In the genomic region with DNA sequence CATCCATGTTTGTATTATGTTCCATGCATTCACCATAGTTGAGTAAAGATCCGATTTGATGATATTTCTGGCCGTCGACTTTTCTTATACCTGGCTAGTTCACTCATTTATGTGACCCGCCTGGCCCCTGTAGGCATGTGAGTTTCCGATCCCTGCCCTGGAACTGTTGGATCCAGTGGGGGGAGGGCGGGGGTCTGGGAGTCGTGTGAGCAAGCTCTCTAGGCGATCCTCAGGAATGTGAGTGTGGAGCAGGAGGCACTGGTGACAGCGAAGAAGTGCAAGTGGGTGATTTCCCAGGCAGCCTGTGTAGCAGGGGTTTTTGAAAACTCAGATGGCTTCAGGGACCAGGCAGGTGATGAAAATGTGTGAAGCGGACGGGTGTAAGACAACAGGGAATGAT, we compare ENCODE assay signal across 16 cellular contexts.
"Had no signal": no experiment of that assay in that cellular context is flagged by ENCODE, and none has a peak within 500 bp of the region (broad histone marks: within the 10 kb centered on the region; RNA-seq: fewer than 3 reads in every experiment).

No MANE protein-coding gene starts in this region.

- ATAC-seq: activated CD4-positive, alpha-beta T cell treated with anti-CD3 and anti-CD28 coated beads for 36 hours; lower lobe of right lung; sciatic nerve had no signal

- H3K27me3 ChIP-seq: colonic mucosa, spleen had no signal

- H3K9me3 Mint-ChIP-seq: activated CD4-positive, alpha-beta memory T cell treated with anti-CD3 and anti-CD28 coated beads for 36 hours; activated naive CD8-positive, alpha-beta T cell treated with anti-CD3 and anti-CD28 coated beads for 36 hours; central memory CD8-positive, alpha-beta T cell had no signal

- H3K4me1 Mint-ChIP-seq: activated CD4-positive, alpha-beta T cell treated with anti-CD3 and anti-CD28 coated beads for 36 hours; activated naive CD8-positive, alpha-beta T cell treated with anti-CD3 and anti-CD28 coated beads for 36 hours; central memory CD8-positive, alpha-beta T cell had no signal

- DNase-seq: activated CD4-positive, alpha-beta memory T cell treated with anti-CD3 and anti-CD28 coated beads for 36 hours; activated CD4-positive, alpha-beta T cell treated with anti-CD3 and anti-CD28 coated beads for 36 hours; activated naive CD4-positive, alpha-beta T cell; activated naive CD8-positive, alpha-beta T cell treated with anti-CD3 and anti-CD28 coated beads for 36 hours; activated T-cell treated with anti-CD3 and anti-CD28 coated beads for 4 hours; amniotic stem cell; colonic mucosa; head of caudate nucleus; lower lobe of right lung; midbrain; spleen; stimulated activated naive CD4-positive, alpha-beta T cell; WERI-Rb-1 had no signal

- H3K27me3 Mint-ChIP-seq: activated CD4-positive, alpha-beta memory T cell treated with anti-CD3 and anti-CD28 coated beads for 36 hours; activated CD4-positive, alpha-beta T cell treated with anti-CD3 and anti-CD28 coated beads for 36 hours; activated naive CD8-positive, alpha-beta T cell treated with anti-CD3 and anti-CD28 coated beads for 36 hours; central memory CD8-positive, alpha-beta T cell had no signal

- H3K27ac ChIP-seq: colonic mucosa, lower lobe of right lung, parathyroid adenoma, spleen, WERI-Rb-1 had no signal

- H3K9me3 ChIP-seq: colonic mucosa, lower lobe of right lung, spleen had no signal

- H3K9ac ChIP-seq: parathyroid adenoma had no signal

- H3K27ac Mint-ChIP-seq: activated CD4-positive, alpha-beta memory T cell treated with anti-CD3 and anti-CD28 coated beads for 36 hours; activated CD4-positive, alpha-beta T cell treated with anti-CD3 and anti-CD28 coated beads for 36 hours; activated naive CD8-positive, alpha-beta T cell treated with anti-CD3 and anti-CD28 coated beads for 36 hours had no signal

- H3K4me1 ChIP-seq: colonic mucosa, lower lobe of right lung, parathyroid adenoma had no signal

- H3K4me3 ChIP-seq: colonic mucosa, lower lobe of right lung, spleen had no signal

- H3K4me3 Mint-ChIP-seq: activated CD4-positive, alpha-beta memory T cell treated with anti-CD3 and anti-CD28 coated beads for 36 hours; activated CD4-positive, alpha-beta T cell treated with anti-CD3 and anti-CD28 coated beads for 36 hours; activated naive CD8-positive, alpha-beta T cell treated with anti-CD3 and anti-CD28 coated beads for 36 hours; central memory CD8-positive, alpha-beta T cell had no signal
